Comparison of ENCODE assay signal across 15 cellular contexts in genomic region chrX:13109811-13110210, GRCh38.
DNase-seq lines count a peak whose midpoint lies in the region; ATAC-seq and TF ChIP-seq lines count a peak whose summit lies in the region.
"Had no signal": no experiment of that assay in that cellular context is flagged by ENCODE, and none has a peak within 500 bp of the region (broad histone marks: within the 10 kb centered on the region; RNA-seq: fewer than 3 reads in every experiment).

No MANE protein-coding gene starts in this region.

- H3K9me3 ChIP-seq in HEK293 (ENCODE audit: control insufficient read depth, insufficient read depth, low read depth, low read length) (peaks cover 2% of the 10 kb centered on the region; the same call in 1 of the 2 replicates), gastrocnemius medialis (no peaks in the 10 kb centered on the region)
- H3K9me3 ChIP-seq: BLaER1 had no signal

- DNase-seq in astrocyte of the spinal cord (ENCODE audit: low read depth, low spot score) (peak; percentile 36), fibroblast of the conjunctiva (ENCODE audit: low read depth) (peak; percentile 42), gastrocnemius medialis (no peak), COR-L47 (lab: John Stamatoyannopoulos, UW) (no peak)
- no peak for DNase-seq in activated effector memory CD4-positive, alpha-beta T cell treated with anti-CD3 and anti-CD28 coated beads, Interleukin-2, amount 50 U/mL, for 16 hours
- no peak for DNase-seq in stimulated activated CD4-positive, alpha-beta T cell treated with anti-CD3 and anti-CD28 coated beads, Interleukin-4, amount 100 ng/mL, for 4 hours
- DNase-seq: activated CD4-positive, alpha-beta T cell treated with anti-CD3 and anti-CD28 coated beads, Interleukin-2, amount 10 ng/mL, durations not matched to agents 24 days and 14 days; GDM1; Karpas-422; NCI-H2081; stimulated activated CD4-positive, alpha-beta T cell treated with anti-CD3 and anti-CD28 coated beads, Interleukin-2, amount 100 ng/mL, for 48 hours; stimulated activated naive CD4-positive, alpha-beta T cell had no signal

- TF ChIP-seq CTCF in HEK293 (tag by site-specific recombination; IDR thresholded peaks at IDR 0.05) (no peak), astrocyte of the spinal cord (IDR thresholded peaks at IDR 0.05; ENCODE audit: low read depth, low read length) (no peak), gastrocnemius medialis (IDR thresholded peaks at IDR 0.05 in 4 of 5, conservative IDR thresholded peaks at IDR 0.05 in 1 of 5) (no peak)

- H3K27me3 ChIP-seq in gastrocnemius medialis, result no peaks in the 10 kb centered on the region
- H3K27me3 ChIP-seq: BLaER1 had no signal

- no peak overlapping the region for H3K4me3 ChIP-seq in HEK293 (ENCODE audit: low read depth, low read length)
- H3K4me3 ChIP-seq in astrocyte of the spinal cord (ENCODE audit: low read depth, low read length), result no peak overlapping the region
- H3K4me3 ChIP-seq in gastrocnemius medialis, result no peak overlapping the region
- H3K4me3 ChIP-seq: BLaER1 had no signal

- peaks cover 16% of the 10 kb centered on the region for H3K4me1 ChIP-seq in HEK293 (ENCODE audit: control insufficient read depth, insufficient read depth, low read length)
- no peaks in the 10 kb centered on the region for H3K4me1 ChIP-seq in gastrocnemius medialis
- H3K4me1 ChIP-seq: BLaER1 had no signal

- H3K36me3 ChIP-seq in HEK293 (ENCODE audit: control insufficient read depth in 2 of 2, insufficient read depth in 1 of 2, low read length in 2 of 2), result no peaks in the 10 kb centered on the region
- no peaks in the 10 kb centered on the region for H3K36me3 ChIP-seq in gastrocnemius medialis
- H3K36me3 ChIP-seq: BLaER1 had no signal

- H3K27ac ChIP-seq in HEK293 (ENCODE audit: extremely low read depth, low read depth, low read length), result peak overlapping the region; percentile 90
- peak overlapping the region; percentile 45 to 69 (median 62) for H3K27ac ChIP-seq in gastrocnemius medialis
- H3K27ac ChIP-seq: BLaER1 had no signal

- no peak for ATAC-seq in gastrocnemius medialis
- ATAC-seq in HG02973 (IDR thresholded peaks at IDR 0.05; ENCODE audit: unreplicated experiment), result no peak

- in situ Hi-C loops in astrocyte of the spinal cord (cut with HindIII; ENCODE audit: low sequenced_read_pairs), result no loop called here
- in situ Hi-C loops in gastrocnemius medialis (cut with MboI; ENCODE audit: low sequenced_read_pairs in 4 of 4), result no loop called here

- intact Hi-C loops in gastrocnemius medialis (cut with DNase I; ENCODE audit: low total_unique reads), result no loop called here

- CTCF ChIA-PET in HEK293 (lab: Yijun Ruan, JAX), result no interaction called here

- POLR2A ChIA-PET in HEK293 (lab: Yijun Ruan, JAX), result no interaction called here

- TF ChIP-seq POLR2A in gastrocnemius medialis (IDR thresholded peaks at IDR 0.05), result no peak

TF ChIP-seq in HEK293, 187 proteins besides CTCF, POLR2A, EP300 and RAD21:
- TF ChIP-seq ZNF629 (tag by site-specific recombination; IDR thresholded peaks at IDR 0.05) (no peak), ZNF114 (tag by site-specific recombination; IDR thresholded peaks at IDR 0.05) (no peak), ZNF280D (tag by site-specific recombination; IDR thresholded peaks at IDR 0.05) (no peak), ZNF830 (tag by site-specific recombination; IDR thresholded peaks at IDR 0.05; ENCODE audit: low read depth) (no peak), ZNF391 (tag by site-specific recombination; IDR thresholded peaks at IDR 0.05; ENCODE audit: borderline replicate concordance, low read depth) (no peak), ZNF416 (tag by site-specific recombination; IDR thresholded peaks at IDR 0.05) (no peak), ZNF362 (tag by site-specific recombination; IDR thresholded peaks at IDR 0.05) (no peak), SETDB1 (IDR thresholded peaks at IDR 0.05; ENCODE audit: insufficient read length, low read length) (no peak), PATZ1 (tag by site-specific recombination; IDR thresholded peaks at IDR 0.05) (no peak), ZEB2 (tag by site-specific recombination; IDR thresholded peaks at IDR 0.05) (no peak), KLF17 (tag by site-specific recombination; IDR thresholded peaks at IDR 0.05) (no peak), ZBTB7A (tag by site-specific recombination; IDR thresholded peaks at IDR 0.05; ENCODE audit: low read depth) (no peak), ZNF221 (tag by site-specific recombination; IDR thresholded peaks at IDR 0.05; ENCODE audit: borderline replicate concordance) (no peak), ZNF335 (tag by site-specific recombination; conservative IDR thresholded peaks at IDR 0.05) (no peak), ZBTB20 (tag by site-specific recombination; IDR thresholded peaks at IDR 0.05) (no peak), ZNF704 (tag by site-specific recombination; IDR thresholded peaks at IDR 0.05) (no peak)

Comparison
In these comparisons a context has a peak if more than half of its experiments do, and no peak if none do; other contexts are left out.
1. DNase-seq: peak in astrocyte of the spinal cord (single experiment) and fibroblast of the conjunctiva (single experiment); none in gastrocnemius medialis (0 of 2), activated effector memory CD4-positive, alpha-beta T cell treated with anti-CD3 and anti-CD28 coated beads, Interleukin-2, amount 50 U/mL, for 16 hours (single experiment), stimulated activated CD4-positive, alpha-beta T cell treated with anti-CD3 and anti-CD28 coated beads, Interleukin-4, amount 100 ng/mL, for 4 hours (0 of 2) and COR-L47 (single experiment).